ENCODE assay signal across 7 cellular contexts in the genomic region with DNA sequence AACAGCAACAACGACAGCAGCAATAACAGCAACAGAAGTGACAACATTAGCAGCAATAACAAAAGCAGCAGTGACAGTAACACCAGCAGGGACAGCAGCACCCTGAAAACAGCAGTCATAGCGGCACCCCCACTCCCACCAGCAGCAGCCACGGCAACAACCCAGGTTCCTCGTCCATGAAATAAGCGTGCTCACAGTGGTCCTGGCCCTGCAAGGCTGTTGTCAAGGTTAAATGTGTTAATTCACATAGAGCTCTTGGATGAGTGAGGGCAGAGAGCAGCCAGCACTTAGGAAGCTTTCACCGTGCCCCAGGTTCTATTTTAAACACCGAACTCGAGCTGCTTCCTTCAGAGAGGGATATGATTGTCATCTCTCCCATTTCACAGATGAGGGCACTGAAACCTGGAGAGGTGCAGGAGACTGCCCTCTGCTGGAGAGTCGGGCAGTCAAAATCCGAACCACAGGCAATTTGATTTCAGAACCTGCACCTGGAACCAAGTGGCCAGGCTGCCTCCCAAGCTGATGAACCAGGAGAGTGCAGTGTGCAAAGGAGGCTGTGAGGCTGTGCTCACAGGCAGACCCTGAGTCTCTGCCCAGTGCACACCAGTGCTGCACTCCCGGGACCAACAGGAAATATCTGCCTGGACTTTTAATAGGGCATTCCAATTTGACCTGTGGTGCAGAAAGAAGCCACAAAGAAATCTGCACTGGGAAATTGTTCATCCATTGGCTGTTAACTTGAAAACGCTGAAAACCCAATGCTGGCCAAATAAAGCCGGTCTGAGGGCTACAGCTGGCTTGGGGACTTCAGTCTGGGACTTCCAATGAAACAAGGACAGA. TPM values are rescaled to one million over a fixed set of nuclear protein-coding genes. Genes with fewer than 3 reads are reported as not detected.
DNase-seq lines count a peak whose midpoint lies in the region; ATAC-seq and TF ChIP-seq lines count a peak whose summit lies in the region.

No MANE protein-coding gene starts in this region.

- peak; percentile 52 for TF ChIP-seq CTCF in HFF-Myc (IDR thresholded peaks at IDR 0.05; ENCODE audit: low read depth, low read length, missing control alignments)

- no peak for ATAC-seq in GM18520 (IDR thresholded peaks at IDR 0.05; ENCODE audit: unreplicated experiment)

- DNase-seq in EH (ENCODE audit: low read depth) (peak; percentile 25), HFF-Myc (ENCODE audit: extremely low read depth, low read depth) (no peak), astrocyte of the hippocampus (ENCODE audit: low read depth, low spot score) (peak; percentile 28), mesenteric fat pad (ENCODE audit: low spot score) (peak; percentile 45), activated gamma-delta T cell treated with Interleukin-2 at 50 U/mL for 16 hours (no peak)
- DNase-seq in activated CD8-positive, alpha-beta memory T cell treated with anti-CD3 and anti-CD28 coated beads for 24 hours = no peak

- no peak overlapping the region for H3K4me3 ChIP-seq in HFF-Myc (replicated peaks; ENCODE audit: low read depth, low read length)

RNA-seq across cellular contexts. Expression of a gene that starts 22.9 kb away (rescaled TPM):
- total RNA-seq in mesenteric fat pad = not detected

Comparison
In these comparisons a context has a peak if more than half of its experiments do, and no peak if none do; other contexts are left out.
1. DNase-seq: peak in EH (single experiment), astrocyte of the hippocampus (single experiment) and mesenteric fat pad (single experiment); none in HFF-Myc (single experiment), activated gamma-delta T cell treated with Interleukin-2 at 50 U/mL for 16 hours (single experiment) and activated CD8-positive, alpha-beta memory T cell treated with anti-CD3 and anti-CD28 coated beads for 24 hours (single experiment).